1 cellular context compared by ENCODE assay signal in genomic region chr7:6725003-6725402, GRCh38.
TF ChIP-seq lines count a peak whose summit lies in the region.

No MANE protein-coding gene starts in this region.

TF ChIP-seq in GM12878, 131 proteins besides CTCF, POLR2A, EP300 and RAD21 (continued from another document):
- TF ChIP-seq USF1 (IDR thresholded peaks at IDR 0.05; ENCODE audit: borderline replicate concordance, extremely low read length, insufficient read depth, low read depth, low read length) = no peak
- no peak for TF ChIP-seq HSF1 (IDR thresholded peaks at IDR 0.05; ENCODE audit: low read depth, low read length)
- peak; percentile 48; the same call in 1 of the 2 replicates for TF ChIP-seq ZNF384 (IDR thresholded peaks at IDR 0.05; ENCODE audit: borderline replicate concordance, low read depth, low read length)
- TF ChIP-seq BCL3 (IDR thresholded peaks at IDR 0.05; ENCODE audit: borderline replicate concordance, insufficient read depth, low read depth, low read length, poor library complexity, severe bottlenecking) = peak; percentile 29
- no peak for TF ChIP-seq CBX3 (IDR thresholded peaks at IDR 0.05; ENCODE audit: borderline replicate concordance, low read depth)
- peak; percentile 93 for TF ChIP-seq SKIL (IDR thresholded peaks at IDR 0.05; ENCODE audit: low read depth, poor library complexity, severe bottlenecking)
- 0 out of 2 replicates have a peak, but pooled peaks have one; percentile 7 for TF ChIP-seq IRF4 (IDR thresholded peaks at IDR 0.05; ENCODE audit: low read depth, low read length)
- TF ChIP-seq BACH1 (IDR thresholded peaks at IDR 0.05; ENCODE audit: borderline replicate concordance) = peak; percentile 91; the same call in 1 of the 2 replicates
- TF ChIP-seq SMARCA5 (IDR thresholded peaks at IDR 0.05) = no peak
- TF ChIP-seq SUZ12 (IDR thresholded peaks at IDR 0.05; ENCODE audit: unreplicated experiment) = no peak
- TF ChIP-seq RUNX3 (IDR thresholded peaks at IDR 0.05; ENCODE audit: low read length) = peak; percentile 89
- no peak for TF ChIP-seq TBL1XR1 (IDR thresholded peaks at IDR 0.05; ENCODE audit: low read depth, low read length)
- 0 out of 2 replicates have a peak, but pooled peaks have one; percentile 14 for TF ChIP-seq BCL11A (IDR thresholded peaks at IDR 0.05; ENCODE audit: low read depth, low read length)
- TF ChIP-seq ZNF207 (IDR thresholded peaks at IDR 0.05; ENCODE audit: borderline replicate concordance) = no peak
- TF ChIP-seq IKZF1 (conservative IDR thresholded peaks at IDR 0.05) = peak; percentile 61
- no peak for TF ChIP-seq BRCA1 (IDR thresholded peaks at IDR 0.05; ENCODE audit: low read depth, low read length)
- TF ChIP-seq ZNF274 (IDR thresholded peaks at IDR 0.05; ENCODE audit: insufficient read depth, insufficient read length) = no peak
- peak; percentile 22 to 58; a peak in 1 of 4 replicates for TF ChIP-seq BHLHE40 (IDR thresholded peaks at IDR 0.05; ENCODE audit: borderline replicate concordance in 1 of 2, low read depth in 2 of 2, low read length in 1 of 2)
- TF ChIP-seq BMI1 (IDR thresholded peaks at IDR 0.05; ENCODE audit: borderline replicate concordance) = no peak
- TF ChIP-seq RAD51 (IDR thresholded peaks at IDR 0.05) = peak; percentile 79
- TF ChIP-seq RBBP5 (conservative IDR thresholded peaks at IDR 0.05) = no peak
